8 cellular contexts compared by ENCODE assay signal in genomic region chr17:39755550-39756375, GRCh38. TPM values are rescaled to one million over a fixed set of nuclear protein-coding genes. Genes with fewer than 3 reads are reported as not detected.
DNase-seq lines count a peak whose midpoint lies in the region; ATAC-seq and TF ChIP-seq lines count a peak whose summit lies in the region.

No MANE protein-coding gene starts in this region.

- H3K27me3 ChIP-seq in right cardiac atrium (ENCODE audit: control insufficient read depth, insufficient read depth) = no peaks in the 10 kb centered on the region

- peaks cover 43% of the 10 kb centered on the region for H3K4me1 Mint-ChIP-seq in CD14-positive monocyte

- H3K36me3 ChIP-seq in HEK293 (ENCODE audit: control insufficient read depth in 2 of 2, insufficient read depth in 1 of 2, low read length in 2 of 2) = no peaks in the 10 kb centered on the region

- 59% methylated on average over 18 of the region's 18 CpGs for WGBS in right cardiac atrium

- H3K4me1 ChIP-seq in HEK293 (ENCODE audit: control insufficient read depth, insufficient read depth, low read length) = no peaks in the 10 kb centered on the region
- H3K4me1 ChIP-seq in right cardiac atrium (ENCODE audit: control insufficient read depth, insufficient read depth, low read length) = no peaks in the 10 kb centered on the region

- no peak overlapping the region for H3K4me3 ChIP-seq in HEK293 (ENCODE audit: low read depth, low read length)
- no peak overlapping the region for H3K4me3 ChIP-seq in right cardiac atrium (ENCODE audit: low read length)

- H3K9me3 ChIP-seq in HEK293 (ENCODE audit: control insufficient read depth, insufficient read depth, low read depth, low read length) (no peaks in the 10 kb centered on the region), right cardiac atrium (ENCODE audit: control insufficient read depth, low read length) (no peaks in the 10 kb centered on the region)

- ATAC-seq in right cardiac atrium (no peak), GM21528 (IDR thresholded peaks at IDR 0.05; ENCODE audit: low FRiP score, unreplicated experiment) (no peak), GM18858 (IDR thresholded peaks at IDR 0.05; ENCODE audit: unreplicated experiment) (no peak)

- POLR2A ChIA-PET in HEK293 (lab: Yijun Ruan, JAX) = interaction anchor here (0.7 to 1.4 kb wide), 3 partner anchors 8 to 208 kb away, joined by 3 to 5 read pairs (median 4); partner anchors contain the start of gene PGAP3

- peaks cover 0 to 5% (median 0%) of the 10 kb centered on the region in 7 donors for H3K9me3 Mint-ChIP-seq in CD14-positive monocyte

- H3K27me3 Mint-ChIP-seq in CD14-positive monocyte (ENCODE audit: low read depth in 3 of 3) = peaks cover 13 to 24% (median 21%) of the 10 kb centered on the region in 3 donors

- peak overlapping the region; percentile 87; the same call in 1 of the 2 replicates for H3K27ac ChIP-seq in HEK293 (ENCODE audit: extremely low read depth, low read depth, low read length)
- H3K27ac ChIP-seq in right cardiac atrium (ENCODE audit: low read length) = peak overlapping the region; percentile 40

- CTCF ChIA-PET in HEK293 (lab: Yijun Ruan, JAX) = interaction anchor here (0.6 to 10.1 kb wide), 16 partner anchors 14 to 665 kb away, joined by 3 to 140 read pairs (median 4); partner anchors contain the start of genes ERBB2, MIEN1 and PPP1R1B

- no peaks in the 10 kb centered on the region for H3K36me3 Mint-ChIP-seq in CD14-positive monocyte

- peak overlapping the region in 6 of 7 donors; percentile 65 to 90 (median 86) for H3K27ac Mint-ChIP-seq in CD14-positive monocyte

- TF ChIP-seq CTCF in CD14-positive monocyte (IDR thresholded peaks at IDR 0.05) = no peak
- no peak for TF ChIP-seq CTCF in HEK293 (tag by site-specific recombination; IDR thresholded peaks at IDR 0.05)

- intact Hi-C loops in CD14-positive monocyte (cut with micrococcal nuclease) (loop anchor here (2.0 to 10.0 kb wide), 2 partner anchors 133 to 211 kb away; no protein-coding TSS in a partner anchor), right cardiac atrium (cut with DNase I) (loop anchor here in 1 of 4 donors (2.0 kb wide), 1 partner anchor 137 kb away; no protein-coding TSS in a partner anchor)

- DNase-seq in CD14-positive monocyte (ENCODE audit: low spot score) (no peak), right cardiac atrium (no peak), HuH-7 (ENCODE audit: low spot score) (no peak)
- DNase-seq in activated CD8-positive, alpha-beta memory T cell treated with anti-CD3 and anti-CD28 coated beads for 24 hours = peak; percentile 86
- peak; percentile 49 for DNase-seq in stimulated activated naive CD4-positive, alpha-beta T cell treated with Interleukin-2 at 50 U/mL for 16 hours (lab: John Stamatoyannopoulos, UW)

- peak overlapping the region; percentile 41 to 67 for H3K4me3 Mint-ChIP-seq in CD14-positive monocyte

TF ChIP-seq in HEK293, 187 proteins besides CTCF, POLR2A, EP300 and RAD21:
- TF ChIP-seq ZNF335 (tag by site-specific recombination; conservative IDR thresholded peaks at IDR 0.05) (peak; percentile 54), ZNF404 (tag by site-specific recombination; IDR thresholded peaks at IDR 0.05) (no peak), REPIN1 (tag by site-specific recombination; IDR thresholded peaks at IDR 0.05; ENCODE audit: low read depth) (no peak), ZNF341 (tag by site-specific recombination; IDR thresholded peaks at IDR 0.05; ENCODE audit: low read depth) (peak; percentile 40), ZFHX2 (tag by site-specific recombination; conservative IDR thresholded peaks at IDR 0.05) (peak; percentile 92), ZNF398 (tag by site-specific recombination; IDR thresholded peaks at IDR 0.05) (peak; percentile 52), ZBTB7A (tag by site-specific recombination; IDR thresholded peaks at IDR 0.05; ENCODE audit: low read depth) (no peak), GLIS2 (tag by site-specific recombination; IDR thresholded peaks at IDR 0.05) (peak; percentile 28; the same call in 1 of the 2 replicates), ZSCAN4 (tag by site-specific recombination; IDR thresholded peaks at IDR 0.05) (peak; percentile 63; the same call in 1 of the 2 replicates), EGR2 (tag by site-specific recombination; IDR thresholded peaks at IDR 0.05; ENCODE audit: low read depth) (peak; percentile 86), GLIS1 (tag by site-specific recombination; IDR thresholded peaks at IDR 0.05) (peak; percentile 82), ZSCAN23 (tag by site-specific recombination; IDR thresholded peaks at IDR 0.05) (no peak)

RNA-seq across cellular contexts. Expression of gene GRB7, which starts 18.0 kb away (rescaled TPM):
- polyA plus RNA-seq in CD14-positive monocyte (not detected), right cardiac atrium (0.70 TPM)
- total RNA-seq in right cardiac atrium = 1 to 10 TPM in 3 of 4 donors, under 1 TPM in 1; 0.39 to 2.7 (median 1.6) TPM

RNA-seq across cellular contexts. Expression of gene MIEN1, which starts 25.4 kb away (rescaled TPM):
- polyA plus RNA-seq in CD14-positive monocyte = 100 to 1,000 TPM; 124 to 141 TPM
- total RNA-seq in right cardiac atrium = 10 to 100 TPM; 53.6 to 67.8 (median 61.8) TPM
- 152 TPM for polyA plus RNA-seq in right cardiac atrium

RNA-seq across cellular contexts. Expression of gene ERBB2, which starts 55.9 kb away (rescaled TPM):
- polyA plus RNA-seq in CD14-positive monocyte (under 1 TPM in 1 of 2 donors, not detected in 1; 0.17 TPM), right cardiac atrium (56.4 TPM)
- 100 to 1,000 TPM in 3 of 4 donors, 10 to 100 TPM in 1; 99.2 to 178 (median 114) TPM for total RNA-seq in right cardiac atrium

Comparison
In these comparisons a context has a peak if more than half of its experiments do, and no peak if none do; other contexts are left out.
1. DNase-seq: peak in activated CD8-positive, alpha-beta memory T cell treated with anti-CD3 and anti-CD28 coated beads for 24 hours (single experiment) and stimulated activated naive CD4-positive, alpha-beta T cell treated with Interleukin-2 at 50 U/mL for 16 hours (single experiment); none in CD14-positive monocyte (single experiment), right cardiac atrium (0 of 3) and HuH-7 (single experiment).
2. RNA of gene ERBB2, which starts 55.9 kb away (polyA plus RNA-seq): 56.4 TPM in right cardiac atrium (single experiment); 0.17 TPM in CD14-positive monocyte; every median in the first group is over 10 times any median in the second.